13 cellular contexts compared by ENCODE assay signal in the genomic region with DNA sequence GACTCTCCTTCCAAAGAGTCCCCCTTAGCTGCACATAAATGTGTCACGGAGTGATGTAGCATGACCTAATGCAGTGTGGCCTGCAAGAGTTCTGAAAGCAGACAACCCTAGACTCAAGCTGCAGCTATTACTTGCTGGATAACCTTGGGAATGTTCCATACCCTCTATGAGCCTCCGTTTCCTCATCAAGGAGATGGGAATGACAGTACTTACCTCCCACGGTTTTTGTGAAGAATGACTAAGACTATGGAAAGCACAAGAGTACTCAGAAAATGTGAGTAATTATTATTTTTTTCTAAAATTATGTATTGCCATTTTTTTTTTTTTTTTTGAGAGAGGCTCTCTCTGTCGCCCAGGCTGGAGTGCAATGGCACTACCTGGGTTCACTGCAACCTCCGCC. TPM values are rescaled to one million over a fixed set of nuclear protein-coding genes. Genes with fewer than 3 reads are reported as not detected.
"Had no signal": no experiment of that assay in that cellular context is flagged by ENCODE, and none has a peak within 500 bp of the region (broad histone marks: within the 10 kb centered on the region; RNA-seq: fewer than 3 reads in every experiment).

No MANE protein-coding gene starts in this region.

- H3K27me3 ChIP-seq: ascending aorta, pancreas had no signal

- ATAC-seq: left lobe of liver; mucosa of descending colon; naive thymus-derived CD4-positive, alpha-beta T cell; pancreas; stimulated activated effector memory CD8-positive, alpha-beta T cell treated with anti-CD3 and anti-CD28 coated beads, Interleukin-12 subunit alpha, Interleukin-12 subunit beta, amount 100 ng/mL, for 72 hours had no signal

- H3K36me3 ChIP-seq: ascending aorta, esophagus muscularis mucosa, pancreas had no signal

- H3K27ac ChIP-seq: ascending aorta, coronary artery, esophagus muscularis mucosa, pancreas had no signal

- H3K9me3 ChIP-seq: ascending aorta, esophagus muscularis mucosa, mucosa of descending colon, pancreas had no signal

- H3K4me3 ChIP-seq: ascending aorta, coronary artery, esophagus muscularis mucosa, mucosa of descending colon, pancreas had no signal

- DNase-seq: activated CD4-positive, alpha-beta T cell treated with anti-CD3 and anti-CD28 coated beads, Interleukin-2, amount 10 ng/mL, durations not matched to agents 7 days and 5 days; activated CD4-positive, CD25-positive, alpha-beta regulatory T cell; activated naive CD4-positive, alpha-beta T cell; immature natural killer cell; mucosa of descending colon; naive thymus-derived CD4-positive, alpha-beta T cell; T-helper 2 cell had no signal

RNA-seq across cellular contexts. Expression of a gene that starts 3.0 kb away (rescaled TPM):
- total RNA-seq: activated CD4-positive, alpha-beta T cell treated with anti-CD3 and anti-CD28 coated beads, Interleukin-2, amount 10 ng/mL, durations not matched to agents 7 days and 5 days; ascending aorta had no signal
